In the genomic region with DNA sequence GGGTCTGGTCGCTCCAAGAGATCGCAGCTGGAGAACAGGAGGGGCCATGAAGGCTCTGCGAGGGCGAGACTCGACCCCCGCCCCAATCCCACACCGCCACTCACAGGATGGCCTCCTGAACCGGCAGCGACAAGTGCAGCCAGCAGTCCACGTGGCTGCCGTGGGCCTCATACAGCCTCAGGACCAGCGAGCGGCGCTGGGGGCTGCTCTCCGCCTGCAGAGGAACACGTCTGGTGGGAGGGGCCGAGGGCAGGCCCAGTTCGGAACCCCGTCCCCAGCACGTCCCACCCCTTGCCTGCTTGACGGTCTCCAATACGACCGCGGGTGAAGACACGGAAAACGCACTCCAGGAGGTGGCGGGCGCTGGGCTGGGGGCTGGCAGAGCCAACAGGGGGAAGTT, we compare ENCODE assay signal across 1 cellular context.
TF ChIP-seq lines count a peak whose summit lies in the region.

No MANE protein-coding gene starts in this region.

TF ChIP-seq in endothelial cell of umbilical vein, 7 proteins besides CTCF, POLR2A, EP300 and RAD21:
- TF ChIP-seq JUN (IDR thresholded peaks at IDR 0.05; ENCODE audit: borderline replicate concordance, insufficient read depth, insufficient read length, low read depth): no peak
- TF ChIP-seq FOS (IDR thresholded peaks at IDR 0.05; ENCODE audit: borderline replicate concordance, insufficient read depth, low read length): no peak
- no peak for TF ChIP-seq EZH2 (IDR thresholded peaks at IDR 0.05; ENCODE audit: borderline replicate concordance, low read depth, low read length, severe bottlenecking)
- TF ChIP-seq, protein P1, sequence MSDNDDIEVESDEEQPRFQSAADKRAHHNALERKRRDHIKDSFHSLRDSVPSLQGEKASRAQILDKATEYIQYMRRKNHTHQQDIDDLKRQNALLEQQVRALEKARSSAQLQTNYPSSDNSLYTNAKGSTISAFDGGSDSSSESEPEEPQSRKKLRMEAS (IDR thresholded peaks at IDR 0.05; ENCODE audit: insufficient read depth, insufficient read length): no peak
- TF ChIP-seq MYC (IDR thresholded peaks at IDR 0.05; ENCODE audit: low read depth, low read length): no peak
- TF ChIP-seq POLR2AphosphoS5 (IDR thresholded peaks at IDR 0.05; ENCODE audit: insufficient read depth, low read depth, low read length): no peak
- TF ChIP-seq GATA2 (IDR thresholded peaks at IDR 0.05; ENCODE audit: insufficient read depth, insufficient read length, low read depth, low read length): no peak
